24 cellular contexts compared by ENCODE assay signal in the genomic region with DNA sequence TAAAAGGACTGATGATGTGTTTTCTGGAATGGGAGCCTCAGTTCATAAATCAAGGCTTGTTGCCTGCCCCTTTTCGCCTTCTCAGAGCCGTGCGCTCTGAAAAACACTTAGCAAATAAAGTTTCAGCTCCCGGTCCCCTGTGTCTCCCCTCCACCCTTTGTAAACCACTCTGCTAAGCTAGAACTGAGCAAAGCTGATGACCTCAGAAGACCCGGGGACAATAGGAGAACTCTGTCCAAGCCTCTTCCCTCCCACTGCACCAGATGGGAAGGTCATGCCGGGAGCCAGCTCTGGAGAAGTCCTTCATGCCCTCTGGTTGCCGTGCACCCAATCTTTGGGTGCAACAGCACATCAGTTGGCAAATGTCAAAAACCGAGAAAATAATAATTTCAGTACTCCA. TPM values are rescaled to one million over a fixed set of nuclear protein-coding genes. Genes with fewer than 3 reads are reported as not detected.
A peak's percentile ranks its signal among the peaks of the same experiment; 100 is the strongest.
DNase-seq lines count a peak whose midpoint lies in the region; ATAC-seq and TF ChIP-seq lines count a peak whose summit lies in the region.
"Had no signal": no experiment of that assay in that cellular context is flagged by ENCODE, and none has a peak within 500 bp of the region (broad histone marks: within the 10 kb centered on the region; RNA-seq: fewer than 3 reads in every experiment).

No MANE protein-coding gene starts in this region.

- ATAC-seq in thoracic aorta (ENCODE audit: insufficient number of reproducible peaks, low FRiP score, low read depth): no peak
- ATAC-seq in GM19328 (IDR thresholded peaks at IDR 0.05; ENCODE audit: unreplicated experiment): no peak
- ATAC-seq: GM23338, K562, PC-3 had no signal

- TF ChIP-seq CTCF in C4-2B (conservative IDR thresholded peaks at IDR 0.05) (no peak), right atrium auricular region (IDR thresholded peaks at IDR 0.05) (no peak), thoracic aorta (IDR thresholded peaks at IDR 0.05) (no peak), A673 (conservative IDR thresholded peaks at IDR 0.05; ENCODE audit: low read depth, low read length) (no peak)

- H3K9me3 ChIP-seq in right atrium auricular region (no peaks in the 10 kb centered on the region), thoracic aorta (no peaks in the 10 kb centered on the region), A673 (ENCODE audit: low read depth, low read length, poor library complexity, severe bottlenecking) (no peaks in the 10 kb centered on the region)
- H3K9me3 ChIP-seq: BE2C had no signal

- BruUV-seq in A673 (replicated peaks; lab: Mats Ljungman, UMichigan): no TSS peak

- POLR2A ChIA-PET in A673 (lab: Charles Lee; ENCODE audit: low non-redundant PET): no interaction called here

- intact Hi-C loops in A673 (cut with micrococcal nuclease; ENCODE audit: unreplicated experiment): no loop called here

- H3K36me3 ChIP-seq in right atrium auricular region (no peaks in the 10 kb centered on the region), thoracic aorta (no peaks in the 10 kb centered on the region), A673 (ENCODE audit: insufficient read depth, low read length, poor library complexity, severe bottlenecking) (no peaks in the 10 kb centered on the region)
- H3K36me3 ChIP-seq: BE2C had no signal

- peaks cover 0 to 23% of the 10 kb centered on the region in 2 donors for H3K4me1 ChIP-seq in right atrium auricular region
- peaks cover 18 to 41% of the 10 kb centered on the region in 2 donors for H3K4me1 ChIP-seq in thoracic aorta (ENCODE audit: control insufficient read depth in 1 of 2, low read depth in 2 of 2)
- peaks cover 6% of the 10 kb centered on the region for H3K4me1 ChIP-seq in A673 (ENCODE audit: insufficient read depth, low read length, poor library complexity, severe bottlenecking)

- DNase-seq in DMS 273 (lab: John Stamatoyannopoulos, UW; ENCODE audit: unreplicated experiment): peak; percentile 6
- DNase-seq in DMS 273 treated with DMSO at 0.1 percent for 48 hours (lab: John Stamatoyannopoulos, UW): no peak
- no peak for DNase-seq in right atrium auricular region (ENCODE audit: low spot score)
- no peak for DNase-seq in thoracic aorta (ENCODE audit: low spot score)
- no peak for DNase-seq in A673 (ENCODE audit: low spot score)
- no peak for DNase-seq in stimulated activated naive CD4-positive, alpha-beta T cell (lab: John Stamatoyannopoulos, UW)
- DNase-seq: ACHN, BE2C, Calu3, H9, Kasumi-1, NCI-H1105, NCI-H1436 treated with DMSO at 0.1 percent for 48 hours, NCI-H187 treated with DMSO at 0.1 percent for 48 hours, NCI-H2171 treated with DMSO at 0.1 percent for 48 hours, NCI-H345, NCI-H510A treated with DMSO at 0.1 percent for 48 hours, PC-3 had no signal

- CTCF ChIA-PET in A673 (lab: Charles Lee): no interaction called here

- H3K27ac ChIP-seq in C4-2B: peak overlapping the region; percentile 63
- H3K27ac ChIP-seq in right atrium auricular region: peak overlapping the region; percentile 71 to 86
- peak overlapping the region; percentile 88 to 92 for H3K27ac ChIP-seq in thoracic aorta
- H3K27ac ChIP-seq in A673 (ENCODE audit: low read depth, low read length, poor library complexity, severe bottlenecking): no peak overlapping the region
- H3K27ac ChIP-seq: 22Rv1 had no signal

- H3K27me3 ChIP-seq in right atrium auricular region (no peaks in the 10 kb centered on the region), thoracic aorta (replicated peaks; ENCODE audit: insufficient read depth) (no peaks in the 10 kb centered on the region), A673 (replicated peaks; ENCODE audit: insufficient read depth, low read depth, low read length, poor library complexity) (no peaks in the 10 kb centered on the region)
- H3K27me3 ChIP-seq: BE2C had no signal

- H3K4me3 ChIP-seq in right atrium auricular region: no peak overlapping the region
- no peak overlapping the region for H3K4me3 ChIP-seq in thoracic aorta
- no peak overlapping the region for H3K4me3 ChIP-seq in A673 (ENCODE audit: low read depth, low read length, poor library complexity, severe bottlenecking)
- H3K4me3 ChIP-seq: GM23338, K562 had no signal

RNA-seq across cellular contexts. Expression of gene ADRA1B, which starts 39.2 kb away (rescaled TPM):
- total RNA-seq in right atrium auricular region (1 to 10 TPM; 3.4 to 3.5 TPM), thoracic aorta (10 to 100 TPM; 14.8 to 53.3 TPM), A673 (2021) (not detected in 2 replicates)
- total RNA-seq: GM23338, H9, K562, SK-MEL-5 had no signal
